18 cellular contexts compared by ENCODE assay signal in the genomic region with DNA sequence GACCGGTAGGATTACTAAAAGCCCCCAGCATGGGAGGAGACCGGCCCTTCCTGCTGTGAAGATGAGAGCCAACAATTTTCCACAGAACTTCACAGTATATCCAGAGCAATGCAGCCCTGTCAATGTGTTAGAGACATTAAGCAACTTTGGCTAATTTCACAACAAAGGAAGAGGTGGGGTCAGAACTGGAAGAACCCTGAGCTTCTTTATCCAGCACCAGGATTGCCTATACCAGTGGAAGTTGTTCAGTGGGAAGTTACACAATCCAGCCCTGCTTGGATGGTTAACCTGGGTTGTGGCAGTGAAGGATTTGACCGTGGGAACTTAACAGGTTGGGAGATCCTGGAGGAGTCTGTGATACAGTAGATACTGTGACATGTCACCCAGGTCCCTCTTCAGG.
DNase-seq lines count a peak whose midpoint lies in the region; TF ChIP-seq lines count a peak whose summit lies in the region.
"Had no signal": no experiment of that assay in that cellular context is flagged by ENCODE, and none has a peak within 500 bp of the region (broad histone marks: within the 10 kb centered on the region; RNA-seq: fewer than 3 reads in every experiment).

No MANE protein-coding gene starts in this region.

- no peak overlapping the region for H3K4me2 ChIP-seq in osteoblast (ENCODE audit: insufficient read depth, low read length)

- H3K36me3 ChIP-seq in osteoblast (ENCODE audit: insufficient read depth, low read length) = no peaks in the 10 kb centered on the region
- H3K36me3 ChIP-seq: gastrocnemius medialis, sigmoid colon, thyroid gland had no signal

- H4K20me1 ChIP-seq in osteoblast (ENCODE audit: insufficient read depth, low read length) = no peaks in the 10 kb centered on the region

- H2AFZ ChIP-seq in osteoblast (ENCODE audit: low read length) = no peak overlapping the region

- no peak for TF ChIP-seq CTCF in fibroblast of the aortic adventitia (IDR thresholded peaks at IDR 0.05; ENCODE audit: insufficient read depth, low read length)
- TF ChIP-seq CTCF in osteoblast (IDR thresholded peaks at IDR 0.05; ENCODE audit: extremely low read depth, low read depth, low read length) = no peak

- H3K27me3 ChIP-seq in osteoblast (ENCODE audit: insufficient read depth, low read length) = no peaks in the 10 kb centered on the region
- H3K27me3 ChIP-seq: gastrocnemius medialis, sigmoid colon, thyroid gland had no signal

- no peaks in the 10 kb centered on the region for H3K4me1 ChIP-seq in osteoblast (ENCODE audit: insufficient read depth, low read length)
- H3K4me1 ChIP-seq: thyroid gland had no signal

- H3K9me3 ChIP-seq in osteoblast (ENCODE audit: low read depth, low read length) = no peaks in the 10 kb centered on the region
- H3K9me3 ChIP-seq: gastrocnemius medialis, sigmoid colon, thyroid gland had no signal

- H3K4me3 ChIP-seq in fibroblast of the aortic adventitia (ENCODE audit: low read depth, low read length) (no peak overlapping the region), osteoblast (ENCODE audit: insufficient read depth, low read length) (no peak overlapping the region)
- H3K4me3 ChIP-seq: gastrocnemius medialis, sigmoid colon, thyroid gland had no signal

- DNase-seq in HCEC 1CT = peak; percentile 26
- DNase-seq in NOMO-1 treated with dmso at 0.1 percent for 144 hours (lab: John Stamatoyannopoulos, UW; ENCODE audit: unreplicated experiment) = peak; percentile 34
- DNase-seq in fibroblast of the aortic adventitia (ENCODE audit: low read depth) = peak; percentile 20
- peak; percentile 35 for DNase-seq in osteoblast (ENCODE audit: insufficient read length, low spot score, missing footprints)
- DNase-seq in NCI-H82 (lab: John Stamatoyannopoulos, UW) = no peak
- DNase-seq in T-helper 1 cell = no peak
- DNase-seq in superior temporal gyrus (ENCODE audit: extremely low spot score) = no peak
- no peak for DNase-seq in NCI-H1092 treated with DMSO at 0.1 percent for 48 hours (lab: John Stamatoyannopoulos, UW)
- DNase-seq: activated CD4-positive, alpha-beta T cell treated with anti-CD3 and anti-CD28 coated beads for 1 hour; activated naive CD4-positive, alpha-beta T cell; DMS79 treated with DMSO at 0.1 percent for 48 hours; gastrocnemius medialis; NCI-H1930; NCI-H69; sigmoid colon; thyroid gland had no signal

- no peak overlapping the region for H3K27ac ChIP-seq in osteoblast (ENCODE audit: low read depth, low read length)
- H3K27ac ChIP-seq: C4-2B, gastrocnemius medialis, RWPE1, sigmoid colon, thyroid gland had no signal

- H3K79me2 ChIP-seq in osteoblast (ENCODE audit: insufficient read depth, low read length) = no peaks in the 10 kb centered on the region

Comparison
In these comparisons a context has a peak if more than half of its experiments do, and no peak if none do; other contexts are left out.
1. DNase-seq: peak in HCEC 1CT (single experiment), NOMO-1 treated with dmso at 0.1 percent for 144 hours (single experiment), fibroblast of the aortic adventitia (single experiment) and osteoblast (single experiment); none in NCI-H82 (single experiment), T-helper 1 cell (0 of 5), superior temporal gyrus (single experiment) and NCI-H1092 treated with DMSO at 0.1 percent for 48 hours (single experiment).